Comparison of ENCODE assay signal across 20 cellular contexts in the genomic region with DNA sequence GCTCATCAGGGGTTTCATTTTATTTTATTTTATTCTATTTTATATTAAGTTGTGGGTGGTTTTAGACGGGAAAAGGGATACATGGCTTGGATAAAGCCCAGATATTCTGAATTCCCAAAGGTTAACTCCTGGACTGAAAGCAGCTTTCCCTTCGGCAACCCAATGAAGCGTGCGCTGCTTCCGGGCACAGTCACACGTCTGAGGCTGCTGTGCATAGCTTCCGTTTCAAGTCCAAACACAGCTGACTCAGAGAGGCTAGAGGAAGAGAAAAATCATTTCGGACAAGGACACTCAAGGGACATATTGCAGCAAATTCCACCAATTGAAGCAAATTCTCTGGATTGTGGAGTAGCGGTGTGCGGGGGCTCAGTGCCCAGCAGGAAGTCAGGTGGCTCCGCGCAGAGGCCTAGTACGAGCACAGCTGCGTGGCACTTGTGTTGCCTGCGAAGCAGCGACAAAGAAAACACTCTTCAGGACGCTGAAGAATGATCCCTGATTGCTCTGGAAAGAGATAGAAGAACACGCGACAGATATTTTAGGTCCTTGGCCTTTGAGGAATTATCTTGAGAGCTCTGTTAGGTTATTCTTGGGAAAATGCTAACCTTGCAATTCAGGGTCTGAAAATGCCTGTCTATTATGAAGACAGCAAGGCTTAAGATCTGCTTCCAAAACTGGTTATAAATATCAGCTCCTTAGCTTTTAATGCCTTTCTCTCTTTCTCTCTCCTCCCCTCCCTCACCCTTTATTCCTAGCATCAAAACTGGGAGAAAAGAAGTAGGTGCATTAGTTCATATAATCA.
"Had no signal": no experiment of that assay in that cellular context is flagged by ENCODE, and none has a peak within 500 bp of the region (broad histone marks: within the 10 kb centered on the region; RNA-seq: fewer than 3 reads in every experiment).

No MANE protein-coding gene starts in this region.

- H3K4me1 ChIP-seq: heart right ventricle, psoas muscle, suprapubic skin had no signal

- H3K36me3 ChIP-seq: cardiac muscle cell, heart right ventricle, suprapubic skin had no signal

- H3K4me3 Mint-ChIP-seq: activated CD4-positive, alpha-beta T cell treated with anti-CD3 and anti-CD28 coated beads for 36 hours; activated CD8-positive, alpha-beta T cell treated with anti-CD3 and anti-CD28 coated beads for 36 hours had no signal

- H3K27me3 ChIP-seq: cardiac muscle cell, foreskin keratinocyte, heart right ventricle, suprapubic skin had no signal

- H3K27ac Mint-ChIP-seq: activated CD4-positive, alpha-beta T cell treated with anti-CD3 and anti-CD28 coated beads for 36 hours; activated CD8-positive, alpha-beta T cell treated with anti-CD3 and anti-CD28 coated beads for 36 hours had no signal

- ATAC-seq: activated CD4-positive, alpha-beta T cell treated with anti-CD3 and anti-CD28 coated beads for 36 hours; activated CD8-positive, alpha-beta T cell treated with anti-CD3 and anti-CD28 coated beads for 36 hours; foreskin keratinocyte; left ventricle myocardium superior; psoas muscle; stimulated activated naive CD8-positive, alpha-beta T cell treated with anti-CD3 and anti-CD28 coated beads, Interleukin-15, Interleukin-2, amounts not matched to agents 100 U/mL and 50 U/mL, for 24 hours had no signal

- H3K4me1 Mint-ChIP-seq: activated CD4-positive, alpha-beta T cell treated with anti-CD3 and anti-CD28 coated beads for 36 hours had no signal

- H3K4me3 ChIP-seq: cardiac muscle cell, heart right ventricle, psoas muscle, suprapubic skin had no signal

- DNase-seq: activated CD4-positive, alpha-beta T cell treated with anti-CD3 and anti-CD28 coated beads for 36 hours; activated CD8-positive, alpha-beta memory T cell treated with anti-CD3 and anti-CD28 coated beads, Interleukin-2, amount 50 U/mL, for 4 hours; activated CD8-positive, alpha-beta T cell treated with anti-CD3 and anti-CD28 coated beads for 36 hours; activated naive CD4-positive, alpha-beta T cell; foreskin keratinocyte; heart right ventricle; left ventricle myocardium superior; mesendoderm; psoas muscle; stimulated activated CD4-positive, alpha-beta T cell treated with anti-CD3 and anti-CD28 coated beads, Interleukin-12 subunit alpha, Interleukin-12 subunit beta, amount 100 ng/mL, for 4 hours; stimulated activated CD8-positive, alpha-beta memory T cell treated with anti-CD3 and anti-CD28 coated beads, Interleukin-4, amount 100 ng/mL, for 48 hours; stimulated activated naive CD8-positive, alpha-beta T cell treated with anti-CD3 and anti-CD28 coated beads, Interleukin-15, Interleukin-2, amounts not matched to agents 100 U/mL and 50 U/mL, for 24 hours; T1000 had no signal

- H3K27me3 Mint-ChIP-seq: activated CD4-positive, alpha-beta T cell treated with anti-CD3 and anti-CD28 coated beads for 36 hours; activated CD8-positive, alpha-beta T cell treated with anti-CD3 and anti-CD28 coated beads for 36 hours had no signal

- FAIRE-seq: astrocyte, colon, endothelial cell of umbilical vein, islet of Langerhans had no signal

- H3K27ac ChIP-seq: cardiac muscle cell, foreskin keratinocyte, heart right ventricle, psoas muscle, suprapubic skin, VCaP had no signal

- H3K9me3 ChIP-seq: psoas muscle, suprapubic skin had no signal
